ENCODE assay signal across 29 cellular contexts in the genomic region with DNA sequence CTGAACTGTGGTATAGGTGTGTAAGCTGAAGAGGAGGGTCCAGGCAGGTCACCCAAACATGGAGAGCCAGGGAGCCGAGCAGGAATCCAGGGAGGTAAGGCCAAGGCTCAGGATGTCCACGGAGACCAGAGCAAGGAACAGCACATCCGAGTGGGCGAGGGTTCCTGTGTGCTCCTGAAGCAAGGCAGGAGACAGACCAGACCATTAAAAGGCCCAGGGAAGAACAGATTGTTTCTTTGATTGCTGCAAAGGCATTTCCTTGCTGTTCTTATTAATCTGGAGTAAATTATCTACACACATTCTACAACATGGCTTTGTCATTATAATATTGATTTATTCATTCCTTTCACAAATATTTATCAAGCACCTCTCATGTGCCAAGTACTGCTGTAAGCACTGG.
"Had no signal": no experiment of that assay in that cellular context is flagged by ENCODE, and none has a peak within 500 bp of the region (broad histone marks: within the 10 kb centered on the region; RNA-seq: fewer than 3 reads in every experiment).

No MANE protein-coding gene starts in this region.

- H3K27ac ChIP-seq: ascending aorta, coronary artery, esophagus muscularis mucosa, WERI-Rb-1 had no signal

- H3K36me3 ChIP-seq: ascending aorta, esophagus muscularis mucosa, WERI-Rb-1 had no signal

- H3K4me3 Mint-ChIP-seq: activated B cell treated with CpG ODN at 0.5 μM for 24 hours; activated CD8-positive, alpha-beta memory T cell treated with anti-CD3 and anti-CD28 coated beads, Interleukin-2, amount 10 ng/mL, durations not matched to agents 7 days and 5 days; activated CD8-positive, alpha-beta T cell treated with anti-CD3 and anti-CD28 coated beads, Interleukin-2, amount 10 ng/mL, durations not matched to agents 7 days and 5 days; activated naive CD4-positive, alpha-beta T cell treated with anti-CD3 and anti-CD28 coated beads, Interleukin-2, amount 10 ng/mL, durations not matched to agents 7 days and 5 days; activated naive CD8-positive, alpha-beta T cell treated with anti-CD3 and anti-CD28 coated beads, Interleukin-2, amount 10 ng/mL, durations not matched to agents 7 days and 5 days; brain; central memory CD8-positive, alpha-beta T cell; dendritic cell treated with granulocyte-macrophage colony-stimulating factor and Interleukin-4, amounts not matched to agents 40 ng/mL and 50 ng/mL, for 4 days; endodermal cell had no signal

- H3K27ac Mint-ChIP-seq: activated B cell treated with CpG ODN at 0.5 μM for 24 hours; activated CD8-positive, alpha-beta memory T cell treated with anti-CD3 and anti-CD28 coated beads, Interleukin-2, amount 10 ng/mL, durations not matched to agents 7 days and 5 days; activated CD8-positive, alpha-beta T cell treated with anti-CD3 and anti-CD28 coated beads, Interleukin-2, amount 10 ng/mL, durations not matched to agents 7 days and 5 days; activated naive CD4-positive, alpha-beta T cell treated with anti-CD3 and anti-CD28 coated beads, Interleukin-2, amount 10 ng/mL, durations not matched to agents 7 days and 5 days; activated naive CD4-positive, alpha-beta T cell treated with anti-CD3 and anti-CD28 coated beads, Interleukin-2, amount 50 U/mL, for 72 hours; activated naive CD8-positive, alpha-beta T cell treated with anti-CD3 and anti-CD28 coated beads, Interleukin-2, amount 10 ng/mL, durations not matched to agents 7 days and 5 days; dendritic cell treated with granulocyte-macrophage colony-stimulating factor and Interleukin-4, amounts not matched to agents 40 ng/mL and 50 ng/mL, for 4 days; endodermal cell had no signal

- H3K4me3 ChIP-seq: ascending aorta, coronary artery, dorsolateral prefrontal cortex, esophagus muscularis mucosa had no signal

- H3K9me3 ChIP-seq: ascending aorta, esophagus muscularis mucosa had no signal

- H3K36me3 Mint-ChIP-seq: activated CD8-positive, alpha-beta memory T cell treated with anti-CD3 and anti-CD28 coated beads, Interleukin-2, amount 10 ng/mL, durations not matched to agents 7 days and 5 days; activated naive CD4-positive, alpha-beta T cell treated with anti-CD3 and anti-CD28 coated beads, Interleukin-2, amount 10 ng/mL, durations not matched to agents 7 days and 5 days; activated naive CD4-positive, alpha-beta T cell treated with anti-CD3 and anti-CD28 coated beads, Interleukin-2, amount 50 U/mL, for 72 hours; activated naive CD8-positive, alpha-beta T cell treated with anti-CD3 and anti-CD28 coated beads, Interleukin-2, amount 10 ng/mL, durations not matched to agents 7 days and 5 days; brain had no signal

- H3K9me3 Mint-ChIP-seq: activated B cell treated with CpG ODN at 0.5 μM for 24 hours; activated naive CD4-positive, alpha-beta T cell treated with anti-CD3 and anti-CD28 coated beads, Interleukin-2, amount 10 ng/mL, durations not matched to agents 7 days and 5 days; activated naive CD4-positive, alpha-beta T cell treated with anti-CD3 and anti-CD28 coated beads, Interleukin-2, amount 50 U/mL, for 72 hours; activated naive CD8-positive, alpha-beta T cell treated with anti-CD3 and anti-CD28 coated beads, Interleukin-2, amount 10 ng/mL, durations not matched to agents 7 days and 5 days; brain; central memory CD8-positive, alpha-beta T cell; dendritic cell treated with granulocyte-macrophage colony-stimulating factor and Interleukin-4, amounts not matched to agents 40 ng/mL and 50 ng/mL, for 4 days; endodermal cell had no signal

- H3K27me3 ChIP-seq: ascending aorta, dorsolateral prefrontal cortex, esophagus muscularis mucosa had no signal

- DNase-seq: activated B cell treated with CpG ODN at 0.5 μM for 24 hours; activated CD4-positive, alpha-beta T cell treated with anti-CD3 and anti-CD28 coated beads for 48 hours; activated CD4-positive, alpha-beta T cell treated with anti-CD3 and anti-CD28 coated beads, Interleukin-2, amount 50 U/mL, for 1 hour; activated CD4-positive, alpha-beta T cell treated with anti-CD3 and anti-CD28 coated beads, Interleukin-2, amount 50 U/mL, for 48 hours; activated CD8-positive, alpha-beta memory T cell treated with anti-CD3 and anti-CD28 coated beads, Interleukin-2, amount 10 ng/mL, durations not matched to agents 7 days and 5 days; activated CD8-positive, alpha-beta memory T cell treated with anti-CD3 and anti-CD28 coated beads, Interleukin-2, amount 50 U/mL, for 4 hours; activated CD8-positive, alpha-beta T cell treated with anti-CD3 and anti-CD28 coated beads, Interleukin-2, amount 10 ng/mL, durations not matched to agents 7 days and 5 days; activated gamma-delta T cell; activated naive CD4-positive, alpha-beta T cell; activated naive CD4-positive, alpha-beta T cell treated with anti-CD3 and anti-CD28 coated beads, Interleukin-2, amount 10 ng/mL, durations not matched to agents 7 days and 5 days; activated naive CD8-positive, alpha-beta T cell treated with anti-CD3 and anti-CD28 coated beads, Interleukin-2, amount 10 ng/mL, durations not matched to agents 7 days and 5 days; activated T-cell treated with anti-CD3 and anti-CD28 coated beads, Interleukin-2, amount 50 U/mL, for 1 hour; activated T-cell treated with anti-CD3 and anti-CD28 coated beads, Interleukin-2, amount 50 U/mL, for 48 hours; dorsolateral prefrontal cortex; effector memory CD4-positive, alpha-beta T cell; endodermal cell; erythroblast; foreskin melanocyte; head of caudate nucleus; T-helper 2 cell; WERI-Rb-1 had no signal

- ATAC-seq: activated CD4-positive, CD25-positive, alpha-beta regulatory T cell treated with anti-CD3 and anti-CD28 coated beads, Interleukin-2, amount 50 U/mL, for 24 hours; activated CD8-positive, alpha-beta memory T cell treated with anti-CD3 and anti-CD28 coated beads, Interleukin-2, amount 10 ng/mL, durations not matched to agents 7 days and 5 days; activated CD8-positive, alpha-beta T cell treated with anti-CD3 and anti-CD28 coated beads, Interleukin-2, amount 10 ng/mL, durations not matched to agents 7 days and 5 days; activated naive CD4-positive, alpha-beta T cell treated with anti-CD3 and anti-CD28 coated beads, Interleukin-2, amount 50 U/mL, for 72 hours had no signal
